Comparison of ENCODE assay signal across 8 cellular contexts in the genomic region with DNA sequence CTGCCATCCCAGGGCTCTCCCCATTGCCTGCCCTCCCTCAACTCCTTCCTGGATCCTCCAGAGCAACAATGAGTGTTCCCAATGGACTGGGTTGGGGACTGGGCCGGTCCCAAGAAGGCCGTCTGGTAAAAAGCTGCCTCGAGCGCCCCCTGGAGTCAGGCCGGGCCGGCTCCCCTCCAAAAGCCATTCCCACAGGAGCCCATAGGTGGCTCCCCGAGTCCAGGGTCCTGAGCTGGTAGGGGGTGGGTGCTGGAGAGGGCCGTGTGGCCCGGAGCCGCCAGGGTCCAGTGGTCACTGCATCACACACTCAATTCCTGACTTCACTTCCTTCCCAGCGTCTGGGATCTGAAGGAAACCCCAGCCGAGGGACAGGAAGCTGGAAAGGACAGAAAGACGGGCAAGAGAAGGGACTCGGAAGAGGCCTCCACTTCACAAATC. TPM values are rescaled to one million over a fixed set of nuclear protein-coding genes. Genes with fewer than 3 reads are reported as not detected.
A peak's percentile ranks its signal among the peaks of the same experiment; 100 is the strongest.
DNase-seq lines count a peak whose midpoint lies in the region; ATAC-seq, FAIRE-seq and TF ChIP-seq lines count a peak whose summit lies in the region.

No MANE protein-coding gene starts in this region.

- H3K9ac ChIP-seq in NT2/D1 (ENCODE audit: insufficient read length, low read depth) (no peak overlapping the region), endothelial cell of umbilical vein (replicated peaks; ENCODE audit: extremely low read depth, insufficient read depth, low read length) (peak overlapping the region; percentile 88)

- no peaks in the 10 kb centered on the region for H3K27me3 Mint-ChIP-seq in activated CD8-positive, alpha-beta memory T cell treated with anti-CD3 and anti-CD28 coated beads, Interleukin-2, amount 10 ng/mL, durations not matched to agents 7 days and 5 days

- H4K20me1 ChIP-seq in endothelial cell of umbilical vein (replicated peaks; ENCODE audit: control insufficient read depth, extremely low read depth, insufficient read depth, low read length) = no peaks in the 10 kb centered on the region

- intact Hi-C loops in endothelial cell of umbilical vein (cut with micrococcal nuclease) = loop anchor here (1.0 kb wide), 9 partner anchors 9 to 183 kb away; a partner anchor contains a TSS

- no peaks in the 10 kb centered on the region for H3K9me3 Mint-ChIP-seq in activated CD8-positive, alpha-beta memory T cell treated with anti-CD3 and anti-CD28 coated beads, Interleukin-2, amount 10 ng/mL, durations not matched to agents 7 days and 5 days (ENCODE audit: low read depth)

- TF ChIP-seq CTCF in C4-2B (conservative IDR thresholded peaks at IDR 0.05) = peak; percentile 80
- TF ChIP-seq CTCF in endothelial cell of umbilical vein (IDR thresholded peaks at IDR 0.05; ENCODE audit: extremely low read depth in 1 of 2, insufficient read depth in 1 of 2, low read depth in 1 of 2, low read length in 2 of 2) = peak; percentile 100

- ATAC-seq in activated CD8-positive, alpha-beta memory T cell treated with anti-CD3 and anti-CD28 coated beads, Interleukin-2, amount 10 ng/mL, durations not matched to agents 7 days and 5 days = peak; percentile 89
- no peak for ATAC-seq in HG03521 (IDR thresholded peaks at IDR 0.05; ENCODE audit: unreplicated experiment)

- peak overlapping the region; percentile 37 for H2AFZ ChIP-seq in endothelial cell of umbilical vein (ENCODE audit: low read depth, low read length)

- DNase-seq in H54 (ENCODE audit: insufficient read length, low spot score) (peak; percentile 79), NT2/D1 (ENCODE audit: low read depth, low spot score) (peak; percentile 42), endothelial cell of umbilical vein (ENCODE audit: low read depth, low spot score) (peak; percentile 89), mucosa of gallbladder (ENCODE audit: low spot score) (peak; percentile 82)
- DNase-seq in activated CD8-positive, alpha-beta memory T cell treated with anti-CD3 and anti-CD28 coated beads, Interleukin-2, amount 10 ng/mL, durations not matched to agents 7 days and 5 days = peak; percentile 75
- DNase-seq in stimulated activated CD8-positive, alpha-beta memory T cell treated with anti-CD3 and anti-CD28 coated beads, Interleukin-4, amount 100 ng/mL, for 24 hours (ENCODE audit: low read depth) = peak; percentile 68

- POLR2A ChIA-PET in endothelial cell of umbilical vein (lab: Charles Lee) = interaction anchor here (0.6 to 1.4 kb wide), 3 partner anchors 11 to 44 kb away, joined by 4 to 7 read pairs (median 6); no protein-coding TSS in a partner anchor

- CTCF ChIA-PET in activated CD8-positive, alpha-beta memory T cell treated with anti-CD3 and anti-CD28 coated beads, Interleukin-2, amount 10 ng/mL, durations not matched to agents 7 days and 5 days (lab: Charles Lee) = interaction anchor here (0.7 to 4.9 kb wide), 43 partner anchors 8 to 335 kb away, joined by 3 to 55 read pairs (median 6); a partner anchor contains a TSS
- CTCF ChIA-PET in endothelial cell of umbilical vein (lab: Charles Lee) = interaction anchor here (0.5 to 6.8 kb wide), 56 partner anchors 9 to 316 kb away, joined by 3 to 137 read pairs (median 6); a partner anchor contains a TSS

- H3K79me2 ChIP-seq in endothelial cell of umbilical vein (ENCODE audit: control insufficient read depth, insufficient read depth, low read length) = no peaks in the 10 kb centered on the region

- H3K4me3 ChIP-seq in NT2/D1 (ENCODE audit: insufficient read length, low read depth) (no peak overlapping the region), endothelial cell of umbilical vein (replicated peaks in 1 of 3; ENCODE audit: insufficient read depth in 1 of 3, low read depth in 1 of 3, low read length in 3 of 3) (no peak overlapping the region)

- peaks cover 4% of the 10 kb centered on the region for H3K4me1 Mint-ChIP-seq in activated CD8-positive, alpha-beta memory T cell treated with anti-CD3 and anti-CD28 coated beads, Interleukin-2, amount 10 ng/mL, durations not matched to agents 7 days and 5 days

- BruUV-seq in endothelial cell of umbilical vein (replicated peaks; lab: Mats Ljungman, UMichigan) = no TSS peak

- H3K4me3 Mint-ChIP-seq in activated CD8-positive, alpha-beta memory T cell treated with anti-CD3 and anti-CD28 coated beads, Interleukin-2, amount 10 ng/mL, durations not matched to agents 7 days and 5 days = no peak overlapping the region

- H3K4me1 ChIP-seq in NT2/D1 (ENCODE audit: insufficient read depth, insufficient read length) (peaks cover 9% of the 10 kb centered on the region), endothelial cell of umbilical vein (ENCODE audit: control insufficient read depth, extremely low read depth, insufficient read depth, low read length) (peaks cover 13% of the 10 kb centered on the region)

- peak overlapping the region; percentile 43 for H3K4me2 ChIP-seq in endothelial cell of umbilical vein (ENCODE audit: insufficient read depth, low read length)

- dilution Hi-C loops in endothelial cell of umbilical vein (cut with MboI; ENCODE audit: extremely low pct_ligation_motif_present, low sequenced_read_pairs) = no loop called here

- H3K27ac ChIP-seq in C4-2B = no peak overlapping the region
- H3K27ac ChIP-seq in endothelial cell of umbilical vein (ENCODE audit: insufficient read depth, low read depth, low read length) = peak overlapping the region; percentile 96

- no peak for TF ChIP-seq POLR2A in H54 (IDR thresholded peaks at IDR 0.05; ENCODE audit: low read depth, low read length)
- no peak for TF ChIP-seq POLR2A in endothelial cell of umbilical vein (IDR thresholded peaks at IDR 0.05; ENCODE audit: low read depth, low read length)

- H3K9me3 ChIP-seq in NT2/D1 (ENCODE audit: insufficient read depth, low read length) = no peaks in the 10 kb centered on the region
- no peaks in the 10 kb centered on the region for H3K9me3 ChIP-seq in endothelial cell of umbilical vein (replicated peaks; ENCODE audit: control insufficient read depth, insufficient read depth, low read length)

- no peak for FAIRE-seq in H54 (lab: Jason Lieb, UNC)
- FAIRE-seq in endothelial cell of umbilical vein (lab: Jason Lieb, UNC) = peak; percentile 96

- H3K27me3 ChIP-seq in NT2/D1 (ENCODE audit: insufficient read depth, insufficient read length) (no peaks in the 10 kb centered on the region), endothelial cell of umbilical vein (ENCODE audit: control insufficient read depth in 2 of 2, insufficient read depth in 2 of 2, low read length in 2 of 2) (no peaks in the 10 kb centered on the region)

- peaks cover 74% of the 10 kb centered on the region for H3K36me3 ChIP-seq in NT2/D1 (ENCODE audit: insufficient read depth, insufficient read length, low read length)
- peaks cover 9 to 16% of the 10 kb centered on the region in 2 experiments for H3K36me3 ChIP-seq in endothelial cell of umbilical vein (ENCODE audit: control insufficient read depth in 2 of 2, extremely low read depth in 1 of 2, insufficient read depth in 2 of 2, low read length in 2 of 2)

- no peaks in the 10 kb centered on the region for H3K9me1 ChIP-seq in endothelial cell of umbilical vein (replicated peaks; ENCODE audit: control insufficient read depth, extremely low read depth, insufficient read depth, low read length)

- H3K36me3 Mint-ChIP-seq in activated CD8-positive, alpha-beta memory T cell treated with anti-CD3 and anti-CD28 coated beads, Interleukin-2, amount 10 ng/mL, durations not matched to agents 7 days and 5 days = peaks cover 20% of the 10 kb centered on the region

- no peak overlapping the region for H3K27ac Mint-ChIP-seq in activated CD8-positive, alpha-beta memory T cell treated with anti-CD3 and anti-CD28 coated beads, Interleukin-2, amount 10 ng/mL, durations not matched to agents 7 days and 5 days

TF ChIP-seq in endothelial cell of umbilical vein, 7 proteins besides CTCF, POLR2A, EP300 and RAD21 (continues in another document):
- TF ChIP-seq MYC (IDR thresholded peaks at IDR 0.05; ENCODE audit: low read depth, low read length) (peak; percentile 9), POLR2AphosphoS5 (IDR thresholded peaks at IDR 0.05; ENCODE audit: insufficient read depth, low read depth, low read length) (peak; percentile 76)

RNA-seq across cellular contexts. Expression of a gene that starts 10.7 kb away (rescaled TPM):
- 1 to 10 TPM; 4.5 to 5.8 TPM for total RNA-seq in activated CD8-positive, alpha-beta memory T cell treated with anti-CD3 and anti-CD28 coated beads, Interleukin-2, amount 10 ng/mL, durations not matched to agents 7 days and 5 days
- total RNA-seq in endothelial cell of umbilical vein = 17.4 and 18.6 TPM in 2 replicates
- 18.5 and 19.7 TPM in 2 replicates for polyA plus RNA-seq in endothelial cell of umbilical vein
- 14.8 and 15.4 TPM in 2 replicates for polyA plus RNA-seq in endothelial cell of umbilical vein (2011; cell fraction: cytosol; rRNA removed)
- polyA plus RNA-seq in endothelial cell of umbilical vein (2011; cell fraction: nucleus; rRNA removed) = 25.8 and 26.6 TPM in 2 replicates
- 8.9 and 11.3 TPM in 2 replicates for polyA plus RNA-seq in endothelial cell of umbilical vein (2012)
- polyA minus RNA-seq in endothelial cell of umbilical vein = 10.3 and 20.1 TPM in 2 replicates
- 10.5 TPM for polyA minus RNA-seq in endothelial cell of umbilical vein (2011; cell fraction: cytosol; rRNA and poly(A)+ RNA removed)
- 8.3 and 28.2 TPM in 2 replicates for polyA minus RNA-seq in endothelial cell of umbilical vein (2011; cell fraction: nucleus; rRNA and poly(A)+ RNA removed)
- total RNA-seq in mucosa of gallbladder = 26.4 TPM

RNA-seq across cellular contexts. Expression of a gene that starts 43.4 kb away (rescaled TPM):
- total RNA-seq in activated CD8-positive, alpha-beta memory T cell treated with anti-CD3 and anti-CD28 coated beads, Interleukin-2, amount 10 ng/mL, durations not matched to agents 7 days and 5 days = 10 to 100 TPM; 12.5 to 13.7 TPM
- total RNA-seq in endothelial cell of umbilical vein (31.1 and 35.1 TPM in 2 replicates), mucosa of gallbladder (12.2 TPM)
- polyA plus RNA-seq in endothelial cell of umbilical vein = 28.3 and 31.3 TPM in 2 replicates
- polyA plus RNA-seq in endothelial cell of umbilical vein (2011; cell fraction: cytosol; rRNA removed) = 22.7 and 26.3 TPM in 2 replicates
- 26.9 and 30.2 TPM in 2 replicates for polyA plus RNA-seq in endothelial cell of umbilical vein (2011; cell fraction: nucleus; rRNA removed)
- 23.3 and 30.7 TPM in 2 replicates for polyA plus RNA-seq in endothelial cell of umbilical vein (2012)
- 18.4 and 22.0 TPM in 2 replicates for polyA minus RNA-seq in endothelial cell of umbilical vein
- polyA minus RNA-seq in endothelial cell of umbilical vein (2011; cell fraction: cytosol; rRNA and poly(A)+ RNA removed) = 2.8 TPM
- polyA minus RNA-seq in endothelial cell of umbilical vein (2011; cell fraction: nucleus; rRNA and poly(A)+ RNA removed) = 18.1 and 20.8 TPM in 2 replicates

RNA-seq across cellular contexts. Expression of a gene that starts 53.6 kb away (rescaled TPM):
- total RNA-seq in activated CD8-positive, alpha-beta memory T cell treated with anti-CD3 and anti-CD28 coated beads, Interleukin-2, amount 10 ng/mL, durations not matched to agents 7 days and 5 days = not detected
- total RNA-seq in endothelial cell of umbilical vein (not detected in 2 replicates), mucosa of gallbladder (not detected)
- not detected in 2 replicates for polyA plus RNA-seq in endothelial cell of umbilical vein
- not detected in 2 replicates for polyA plus RNA-seq in endothelial cell of umbilical vein (2011; cell fraction: cytosol; rRNA removed)
- polyA plus RNA-seq in endothelial cell of umbilical vein (2011; cell fraction: nucleus; rRNA removed) = not detected in 2 replicates
- not detected in 2 replicates for polyA plus RNA-seq in endothelial cell of umbilical vein (2012)
- not detected in 2 replicates for polyA minus RNA-seq in endothelial cell of umbilical vein
- not detected for polyA minus RNA-seq in endothelial cell of umbilical vein (2011; cell fraction: cytosol; rRNA and poly(A)+ RNA removed)
- not detected in 2 replicates for polyA minus RNA-seq in endothelial cell of umbilical vein (2011; cell fraction: nucleus; rRNA and poly(A)+ RNA removed)
